ENCODE assay signal across 20 cellular contexts in the genomic region with DNA sequence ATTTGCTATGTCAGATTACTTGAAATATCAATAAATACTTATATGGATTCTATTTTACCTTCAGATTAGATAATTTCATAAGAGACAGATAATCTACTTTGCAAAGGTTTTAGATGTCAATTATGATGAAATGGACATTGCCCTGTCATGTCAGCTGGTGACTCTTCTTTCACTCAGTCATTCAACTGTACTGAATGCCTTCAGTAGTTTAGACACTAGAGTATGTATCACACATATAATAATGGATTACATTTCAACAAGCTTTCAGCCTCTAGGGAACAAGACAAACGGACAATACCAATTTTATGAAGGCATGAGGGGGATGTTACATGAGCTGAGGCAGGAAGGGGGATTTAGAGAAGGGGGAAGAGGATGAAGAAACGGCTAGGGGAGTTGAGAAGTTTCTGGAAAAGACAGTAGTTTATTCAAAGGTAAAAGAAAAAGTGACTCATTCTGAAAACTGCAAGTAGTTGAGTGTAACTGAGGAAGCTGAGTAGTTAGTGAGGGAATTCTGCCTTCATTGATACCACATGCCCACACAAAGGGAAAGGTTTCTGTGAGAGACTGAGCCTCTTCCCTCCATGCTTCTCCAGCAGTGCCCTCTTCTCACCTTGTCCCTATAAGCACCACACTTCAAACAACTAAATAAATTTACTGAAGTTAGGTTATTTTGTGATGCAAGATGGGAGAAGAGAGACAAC. TPM values are rescaled to one million over a fixed set of nuclear protein-coding genes. Genes with fewer than 3 reads are reported as not detected.
DNase-seq lines count a peak whose midpoint lies in the region; ATAC-seq and TF ChIP-seq lines count a peak whose summit lies in the region.
"Had no signal": no experiment of that assay in that cellular context is flagged by ENCODE, and none has a peak within 500 bp of the region (broad histone marks: within the 10 kb centered on the region; RNA-seq: fewer than 3 reads in every experiment).

No MANE protein-coding gene starts in this region.

- no peak overlapping the region for H3K27ac ChIP-seq in CD4-positive, alpha-beta T cell (ENCODE audit: low read depth, low read length)
- H3K27ac ChIP-seq: body of pancreas, coronary artery, uterus had no signal

- no peaks in the 10 kb centered on the region for H3K27me3 Mint-ChIP-seq in activated T-cell treated with anti-CD3 and anti-CD28 coated beads, Interleukin-2, amount 50 U/mL, for 72 hours (ENCODE audit: low read depth)
- H3K27me3 Mint-ChIP-seq in activated T-helper 2 cell treated with anti-CD3 and anti-CD28 coated beads, Interferon-gamma antibody, Interleukin-2, Interleukin-4, amounts not matched to agents 10 μg/mL and 5 μg/mL and 100 μg/mL, durations not matched to agents 14 hours and 24 hours and 36 hours (ENCODE audit: low read depth): no peaks in the 10 kb centered on the region
- H3K27me3 Mint-ChIP-seq in naive B cell: no peaks in the 10 kb centered on the region
- no peaks in the 10 kb centered on the region for H3K27me3 Mint-ChIP-seq in CD4-positive, alpha-beta T cell
- H3K27me3 Mint-ChIP-seq: naive thymus-derived CD8-positive, alpha-beta T cell had no signal

- H3K4me1 Mint-ChIP-seq in activated T-cell treated with anti-CD3 and anti-CD28 coated beads, Interleukin-2, amount 50 U/mL, for 72 hours (ENCODE audit: low read depth): peaks cover 19% of the 10 kb centered on the region
- peaks cover 21% of the 10 kb centered on the region for H3K4me1 Mint-ChIP-seq in activated T-helper 2 cell treated with anti-CD3 and anti-CD28 coated beads, Interferon-gamma antibody, Interleukin-2, Interleukin-4, amounts not matched to agents 10 μg/mL and 5 μg/mL and 100 μg/mL, durations not matched to agents 14 hours and 24 hours and 36 hours (ENCODE audit: low read depth)
- peaks cover 0 to 9% (median 7%) of the 10 kb centered on the region in 3 donors for H3K4me1 Mint-ChIP-seq in naive B cell
- H3K4me1 Mint-ChIP-seq in CD4-positive, alpha-beta T cell (ENCODE audit: low read depth): no peaks in the 10 kb centered on the region

- H3K27me3 ChIP-seq in CD4-positive, alpha-beta T cell (ENCODE audit: control insufficient read depth, insufficient read depth, low read length): no peaks in the 10 kb centered on the region
- H3K27me3 ChIP-seq: body of pancreas, MG63, uterus had no signal

- ATAC-seq in activated T-cell treated with anti-CD3 and anti-CD28 coated beads, Interleukin-2, amount 50 U/mL, for 72 hours (replicated peaks in 1 of 2): peak; percentile 40 to 64
- ATAC-seq in HG02759 (IDR thresholded peaks at IDR 0.05; ENCODE audit: unreplicated experiment): peak; percentile 50
- no peak for ATAC-seq in naive B cell (ENCODE audit: low read depth in 2 of 2)
- ATAC-seq in CD4-positive, alpha-beta T cell (ENCODE audit: poor library complexity): no peak
- no peak for ATAC-seq in GM19351 (IDR thresholded peaks at IDR 0.05; ENCODE audit: unreplicated experiment)
- ATAC-seq: body of pancreas; naive thymus-derived CD8-positive, alpha-beta T cell had no signal

- TF ChIP-seq CTCF in CD4-positive, alpha-beta T cell (IDR thresholded peaks at IDR 0.05): no peak

- H3K9me3 Mint-ChIP-seq in activated T-cell treated with anti-CD3 and anti-CD28 coated beads, Interleukin-2, amount 50 U/mL, for 72 hours: no peaks in the 10 kb centered on the region
- H3K9me3 Mint-ChIP-seq in activated T-helper 2 cell treated with anti-CD3 and anti-CD28 coated beads, Interferon-gamma antibody, Interleukin-2, Interleukin-4, amounts not matched to agents 10 μg/mL and 5 μg/mL and 100 μg/mL, durations not matched to agents 14 hours and 24 hours and 36 hours: no peaks in the 10 kb centered on the region
- H3K9me3 Mint-ChIP-seq in naive B cell: peaks cover 0 to under 1% (median 0%) of the 10 kb centered on the region in 7 donors
- H3K9me3 Mint-ChIP-seq in CD4-positive, alpha-beta T cell: no peaks in the 10 kb centered on the region
- H3K9me3 Mint-ChIP-seq: H9; naive thymus-derived CD8-positive, alpha-beta T cell had no signal

- intact Hi-C loops in activated T-helper 2 cell treated with anti-CD3 and anti-CD28 coated beads, Interferon-gamma antibody, Interleukin-2, Interleukin-4, amounts not matched to agents 10 μg/mL and 5 μg/mL and 100 μg/mL, durations not matched to agents 14 hours and 24 hours and 36 hours (cut with micrococcal nuclease): no loop called here
- intact Hi-C loops in CD4-positive, alpha-beta T cell (cut with DNase I, micrococcal nuclease): no loop called here

- H3K4me3 Mint-ChIP-seq in activated T-cell treated with anti-CD3 and anti-CD28 coated beads, Interleukin-2, amount 50 U/mL, for 72 hours: peak overlapping the region in 1 of 2 donors; percentile 43
- no peak overlapping the region for H3K4me3 Mint-ChIP-seq in activated T-helper 2 cell treated with anti-CD3 and anti-CD28 coated beads, Interferon-gamma antibody, Interleukin-2, Interleukin-4, amounts not matched to agents 10 μg/mL and 5 μg/mL and 100 μg/mL, durations not matched to agents 14 hours and 24 hours and 36 hours (ENCODE audit: low read depth)
- H3K4me3 Mint-ChIP-seq in naive B cell: no peak overlapping the region
- no peak overlapping the region for H3K4me3 Mint-ChIP-seq in CD4-positive, alpha-beta T cell
- H3K4me3 Mint-ChIP-seq: H9; naive thymus-derived CD8-positive, alpha-beta T cell; T-helper 2 cell treated with Interferon-gamma antibody and Interleukin-4, amounts not matched to agents 5 μg/mL and 100 μg/mL, for 36 hours had no signal

- DNase-seq in activated T-cell treated with anti-CD3 and anti-CD28 coated beads, Interleukin-2, amount 50 U/mL, for 72 hours: no peak
- DNase-seq in activated T-cell treated with anti-CD3 and anti-CD28 coated beads, Interleukin-2, amount 50 U/mL, for 48 hours: no peak
- no peak for DNase-seq in activated T-helper 2 cell treated with anti-CD3 and anti-CD28 coated beads, Interferon-gamma antibody, Interleukin-2, Interleukin-4, amounts not matched to agents 10 μg/mL and 5 μg/mL and 100 μg/mL, durations not matched to agents 14 hours and 24 hours and 36 hours (ENCODE audit: low spot score)
- DNase-seq in naive B cell: no peak
- no peak for DNase-seq in NCI-H2029 (lab: John Stamatoyannopoulos, UW)
- no peak for DNase-seq in CD4-positive, alpha-beta T cell
- DNase-seq: ACHN; body of pancreas; H9; MG63; naive thymus-derived CD8-positive, alpha-beta T cell; NCI-H1694 treated with DMSO at 0.1 percent for 48 hours; NCI-H446 treated with DMSO at 0.1 percent for 48 hours; stimulated activated CD4-positive, alpha-beta T cell treated with anti-CD3 and anti-CD28 coated beads, Interleukin-12 subunit alpha, Interleukin-12 subunit beta, amount 100 ng/mL, for 4 hours; uterus had no signal

- peaks cover 4 to 14% of the 10 kb centered on the region in 2 donors for H3K36me3 Mint-ChIP-seq in activated T-cell treated with anti-CD3 and anti-CD28 coated beads, Interleukin-2, amount 50 U/mL, for 72 hours (ENCODE audit: insufficient read depth in 2 of 2)
- H3K36me3 Mint-ChIP-seq in activated T-helper 2 cell treated with anti-CD3 and anti-CD28 coated beads, Interferon-gamma antibody, Interleukin-2, Interleukin-4, amounts not matched to agents 10 μg/mL and 5 μg/mL and 100 μg/mL, durations not matched to agents 14 hours and 24 hours and 36 hours (ENCODE audit: low read depth): peaks cover 45% of the 10 kb centered on the region
- peaks cover 0 to 13% of the 10 kb centered on the region in 2 donors for H3K36me3 Mint-ChIP-seq in naive B cell
- peaks cover 29% of the 10 kb centered on the region for H3K36me3 Mint-ChIP-seq in CD4-positive, alpha-beta T cell (ENCODE audit: low read depth)

- H3K9me3 ChIP-seq in CD4-positive, alpha-beta T cell (ENCODE audit: control insufficient read depth, low read length): no peaks in the 10 kb centered on the region
- H3K9me3 ChIP-seq: body of pancreas, MG63, uterus had no signal

- peak overlapping the region; percentile 48 for H3K27ac Mint-ChIP-seq in activated T-cell treated with anti-CD3 and anti-CD28 coated beads, Interleukin-2, amount 50 U/mL, for 72 hours
- peak overlapping the region; percentile 54 for H3K27ac Mint-ChIP-seq in activated T-helper 2 cell treated with anti-CD3 and anti-CD28 coated beads, Interferon-gamma antibody, Interleukin-2, Interleukin-4, amounts not matched to agents 10 μg/mL and 5 μg/mL and 100 μg/mL, durations not matched to agents 14 hours and 24 hours and 36 hours
- H3K27ac Mint-ChIP-seq in naive B cell: peak overlapping the region in 4 of 6 donors; percentile 0 to 70 (median 14)
- no peak overlapping the region for H3K27ac Mint-ChIP-seq in CD4-positive, alpha-beta T cell
- H3K27ac Mint-ChIP-seq: naive thymus-derived CD8-positive, alpha-beta T cell; T-helper 2 cell treated with Interferon-gamma antibody and Interleukin-4, amounts not matched to agents 5 μg/mL and 100 μg/mL, for 36 hours had no signal

- POLR2A ChIA-PET in CD4-positive, alpha-beta T cell (lab: Charles Lee): interaction anchor here (0.7 kb wide), 1 partner anchor 44 kb away, joined by 3 read pairs; no protein-coding TSS in a partner anchor

- CTCF ChIA-PET in CD4-positive, alpha-beta T cell (lab: Charles Lee): no interaction called here

RNA-seq across cellular contexts. Expression of a gene that starts 25.7 kb away (rescaled TPM):
- total RNA-seq in activated T-cell treated with anti-CD3 and anti-CD28 coated beads, Interleukin-2, amount 50 U/mL, for 72 hours: 10 to 100 TPM; 22.5 to 24.5 TPM
- 34.6 and 37.9 TPM in 2 replicates for total RNA-seq in activated T-helper 2 cell treated with anti-CD3 and anti-CD28 coated beads, Interferon-gamma antibody, Interleukin-2, Interleukin-4, amounts not matched to agents 10 μg/mL and 5 μg/mL and 100 μg/mL, durations not matched to agents 14 hours and 24 hours and 36 hours
- polyA plus RNA-seq in naive B cell (ENCODE audit: low read depth in 6 of 6): 10 to 100 TPM; 10.2 to 26.3 (median 16.5) TPM
- total RNA-seq in CD4-positive, alpha-beta T cell: 10 to 100 TPM; 21.1 to 21.7 TPM

RNA-seq across cellular contexts. Expression of a gene that starts 31.4 kb away (rescaled TPM):
- total RNA-seq in activated T-cell treated with anti-CD3 and anti-CD28 coated beads, Interleukin-2, amount 50 U/mL, for 72 hours: 1 to 10 TPM; 2.5 to 3.4 TPM
- 0.28 and 0.57 TPM in 2 replicates for total RNA-seq in activated T-helper 2 cell treated with anti-CD3 and anti-CD28 coated beads, Interferon-gamma antibody, Interleukin-2, Interleukin-4, amounts not matched to agents 10 μg/mL and 5 μg/mL and 100 μg/mL, durations not matched to agents 14 hours and 24 hours and 36 hours
- polyA plus RNA-seq in naive B cell (ENCODE audit: low read depth in 6 of 6): 10 to 100 TPM in 1 of 6 donors, 1 to 10 TPM in 5; 1.7 to 12.5 (median 2.6) TPM
- 1 to 10 TPM; 3.6 to 3.7 TPM for total RNA-seq in CD4-positive, alpha-beta T cell
- total RNA-seq: body of pancreas, Daoy had no signal

RNA-seq across cellular contexts. Expression of a gene that starts 48.7 kb away (rescaled TPM):
- 10 to 100 TPM; 15.6 to 17.6 TPM for total RNA-seq in activated T-cell treated with anti-CD3 and anti-CD28 coated beads, Interleukin-2, amount 50 U/mL, for 72 hours
- 16.0 and 16.3 TPM in 2 replicates for total RNA-seq in activated T-helper 2 cell treated with anti-CD3 and anti-CD28 coated beads, Interferon-gamma antibody, Interleukin-2, Interleukin-4, amounts not matched to agents 10 μg/mL and 5 μg/mL and 100 μg/mL, durations not matched to agents 14 hours and 24 hours and 36 hours
- 10 to 100 TPM; 12.9 to 22.9 (median 18.7) TPM for polyA plus RNA-seq in naive B cell (ENCODE audit: low read depth in 6 of 6)
- total RNA-seq in CD4-positive, alpha-beta T cell: 10 to 100 TPM in 1 of 2 experiments, 1 to 10 TPM in 1; 9.9 to 10.3 TPM

Comparison
In these comparisons a context has a peak if more than half of its experiments do, and no peak if none do; other contexts are left out.
1. ATAC-seq: peak in activated T-cell treated with anti-CD3 and anti-CD28 coated beads, Interleukin-2, amount 50 U/mL, for 72 hours (2 of 2) and HG02759 (single experiment); none in naive B cell (0 of 2), CD4-positive, alpha-beta T cell (single experiment) and GM19351 (single experiment).